Comparison of ENCODE assay signal across 1 cellular context in the genomic region with DNA sequence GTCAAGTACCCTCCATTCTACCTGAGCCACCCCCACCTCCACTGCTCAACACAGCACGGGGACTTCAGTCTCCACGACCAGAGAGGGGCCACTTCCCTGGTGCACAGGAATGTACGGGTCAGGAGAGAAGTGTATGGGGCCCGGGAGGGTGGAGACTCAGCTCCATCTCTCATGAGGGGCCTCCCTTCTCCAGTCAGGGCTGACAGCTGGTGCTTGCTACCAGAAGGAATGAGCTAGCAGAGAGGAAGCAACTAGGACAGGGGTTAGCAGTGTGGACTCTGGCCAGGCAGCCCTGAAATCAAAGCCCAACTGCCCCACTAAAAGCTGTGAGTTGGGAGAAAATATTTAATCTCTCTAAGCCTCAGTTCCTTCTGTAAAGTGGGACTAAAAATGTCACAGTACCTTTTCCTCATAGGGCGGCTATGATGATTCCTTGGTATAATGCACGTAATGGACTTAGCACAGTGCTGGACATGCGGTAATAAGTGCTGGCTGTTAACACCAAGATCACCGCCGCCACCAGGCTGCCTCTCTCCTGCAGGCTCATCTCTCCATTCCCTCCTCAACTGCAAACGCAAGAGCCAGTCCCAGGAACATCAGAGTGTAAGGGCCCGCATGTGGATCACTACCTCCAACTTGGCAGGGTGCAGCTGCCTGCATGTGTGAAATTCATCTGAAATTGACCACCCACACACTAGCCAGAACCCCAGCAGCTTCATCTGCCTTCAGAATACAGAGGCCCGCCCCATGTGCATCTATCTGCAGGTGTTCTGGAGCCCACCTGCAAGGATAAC.
TF ChIP-seq lines count a peak whose summit lies in the region.

No MANE protein-coding gene starts in this region.

TF ChIP-seq in H1, 55 proteins besides CTCF, POLR2A, EP300 and RAD21:
- TF ChIP-seq E2F6 (IDR thresholded peaks at IDR 0.05): no peak
- no peak for TF ChIP-seq POU5F1 (IDR thresholded peaks at IDR 0.05; ENCODE audit: low read depth, low read length)
- no peak for TF ChIP-seq KDM5A (IDR thresholded peaks at IDR 0.05; ENCODE audit: low read length)
- TF ChIP-seq HDAC2 (IDR thresholded peaks at IDR 0.05; ENCODE audit: borderline replicate concordance in 1 of 2, low read depth in 2 of 2, low read length in 2 of 2): no peak
- TF ChIP-seq MAX (IDR thresholded peaks at IDR 0.05): no peak
- no peak for TF ChIP-seq FOSL1 (IDR thresholded peaks at IDR 0.05; ENCODE audit: insufficient read depth, low read depth, low read length)
- TF ChIP-seq, protein P1, sequence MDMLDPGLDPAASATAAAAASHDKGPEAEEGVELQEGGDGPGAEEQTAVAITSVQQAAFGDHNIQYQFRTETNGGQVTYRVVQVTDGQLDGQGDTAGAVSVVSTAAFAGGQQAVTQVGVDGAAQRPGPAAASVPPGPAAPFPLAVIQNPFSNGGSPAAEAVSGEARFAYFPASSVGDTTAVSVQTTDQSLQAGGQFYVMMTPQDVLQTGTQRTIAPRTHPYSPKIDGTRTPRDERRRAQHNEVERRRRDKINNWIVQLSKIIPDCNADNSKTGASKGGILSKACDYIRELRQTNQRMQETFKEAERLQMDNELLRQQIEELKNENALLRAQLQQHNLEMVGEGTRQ (IDR thresholded peaks at IDR 0.05; ENCODE audit: low read length): no peak
- no peak for TF ChIP-seq ZNF274 (IDR thresholded peaks at IDR 0.05; ENCODE audit: borderline replicate concordance, extremely low read depth, low read length)
- no peak for TF ChIP-seq TCF12 (IDR thresholded peaks at IDR 0.05; ENCODE audit: low read depth, low read length)
- TF ChIP-seq TBP (IDR thresholded peaks at IDR 0.05; ENCODE audit: low read depth, low read length): no peak
- no peak for TF ChIP-seq NRF1 (IDR thresholded peaks at IDR 0.05; ENCODE audit: low read depth, low read length)
- TF ChIP-seq SIX5 (IDR thresholded peaks at IDR 0.05; ENCODE audit: low read depth, low read length): no peak
- no peak for TF ChIP-seq RFX5 (IDR thresholded peaks at IDR 0.05; ENCODE audit: borderline replicate concordance, low read depth, low read length)
TF ChIP-seq in H1: peak in this region for 0.
